ENCODE assay signal across 14 cellular contexts in genomic region chr12:6703631-6704030, GRCh38. TPM values are rescaled to one million over a fixed set of nuclear protein-coding genes. Genes with fewer than 3 reads are reported as not detected.
DNase-seq lines count a peak whose midpoint lies in the region; ATAC-seq and TF ChIP-seq lines count a peak whose summit lies in the region.
"Had no signal": no experiment of that assay in that cellular context is flagged by ENCODE, and none has a peak within 500 bp of the region (broad histone marks: within the 10 kb centered on the region; RNA-seq: fewer than 3 reads in every experiment).

No MANE protein-coding gene starts in this region.

- H3K4me3 Mint-ChIP-seq in type B pancreatic cell, result peak overlapping the region; percentile 21
- H3K4me3 Mint-ChIP-seq: activated naive CD4-positive, alpha-beta T cell treated with anti-CD3 and anti-CD28 coated beads, Interleukin-2, amount 50 U/mL, for 24 hours; stimulated activated naive CD8-positive, alpha-beta T cell treated with anti-CD3 and anti-CD28 coated beads, Interleukin-15, Interleukin-2, amounts not matched to agents 100 ng/mL and 50 ng/mL, for 24 hours had no signal

- TF ChIP-seq POLR2A in NB4 (IDR thresholded peaks at IDR 0.05; ENCODE audit: extremely low read depth, insufficient read length), result no peak

- H3K27me3 Mint-ChIP-seq in type B pancreatic cell, result peaks cover 62% of the 10 kb centered on the region

- peak; percentile 8 for TF ChIP-seq CTCF in NB4 (IDR thresholded peaks at IDR 0.05; ENCODE audit: low read depth, low read length)
- peak; percentile 1 for TF ChIP-seq CTCF in brain microvascular endothelial cell (IDR thresholded peaks at IDR 0.05; ENCODE audit: low read depth, low read length, missing control alignments)
- no peak for TF ChIP-seq CTCF in type B pancreatic cell (conservative IDR thresholded peaks at IDR 0.05)

- no peaks in the 10 kb centered on the region for H3K36me3 ChIP-seq in brain microvascular endothelial cell (replicated peaks)

- H3K27ac Mint-ChIP-seq in type B pancreatic cell, result no peak overlapping the region
- H3K27ac Mint-ChIP-seq: activated naive CD4-positive, alpha-beta T cell treated with anti-CD3 and anti-CD28 coated beads, Interleukin-2, amount 50 U/mL, for 24 hours; CD4-positive, CD25-positive, alpha-beta regulatory T cell; stimulated activated naive CD8-positive, alpha-beta T cell treated with anti-CD3 and anti-CD28 coated beads, Interleukin-15, Interleukin-2, amounts not matched to agents 100 ng/mL and 50 ng/mL, for 24 hours had no signal

- no peak for ATAC-seq in GM18873 (IDR thresholded peaks at IDR 0.05; ENCODE audit: low FRiP score, unreplicated experiment)
- ATAC-seq in GM19455 (IDR thresholded peaks at IDR 0.05; ENCODE audit: unreplicated experiment), result no peak

- H3K36me3 Mint-ChIP-seq in type B pancreatic cell, result peaks cover 8% of the 10 kb centered on the region
- H3K36me3 Mint-ChIP-seq: activated naive CD4-positive, alpha-beta T cell treated with anti-CD3 and anti-CD28 coated beads, Interleukin-2, amount 50 U/mL, for 24 hours; CD4-positive, CD25-positive, alpha-beta regulatory T cell had no signal

- peaks cover 6% of the 10 kb centered on the region for H3K4me1 Mint-ChIP-seq in type B pancreatic cell (ENCODE audit: unreplicated experiment)

- peaks cover 27% of the 10 kb centered on the region for H3K27me3 ChIP-seq in brain microvascular endothelial cell (replicated peaks)

- H3K27ac ChIP-seq in brain microvascular endothelial cell, result no peak overlapping the region

- no peaks in the 10 kb centered on the region for H3K9me3 Mint-ChIP-seq in type B pancreatic cell
- H3K9me3 Mint-ChIP-seq: activated naive CD4-positive, alpha-beta T cell treated with anti-CD3 and anti-CD28 coated beads, Interleukin-2, amount 50 U/mL, for 24 hours; stimulated activated naive CD8-positive, alpha-beta T cell treated with anti-CD3 and anti-CD28 coated beads, Interleukin-15, Interleukin-2, amounts not matched to agents 100 ng/mL and 50 ng/mL, for 24 hours had no signal

- in situ Hi-C loops in brain microvascular endothelial cell (cut with HindIII; ENCODE audit: low pct_ligation_motif_present, low sequenced_read_pairs), result no loop called here

- H3K4me3 ChIP-seq in NB4 (ENCODE audit: low read depth, low read length) (no peak overlapping the region), brain microvascular endothelial cell (ENCODE audit: low read depth, low read length) (no peak overlapping the region)

- DNase-seq in activated CD4-positive, alpha-beta T cell treated with anti-CD3 and anti-CD28 coated beads for 48 hours, result peak; percentile 32
- no peak for DNase-seq in activated CD4-positive, alpha-beta T cell treated with anti-CD3 and anti-CD28 coated beads for 4 hours
- DNase-seq in NB4 (ENCODE audit: low read depth) (peak; percentile 61), brain microvascular endothelial cell (no peak), type B pancreatic cell (ENCODE audit: extremely low spot score, unreplicated experiment) (no peak), COLO829 (ENCODE audit: low spot score) (no peak)
- DNase-seq: activated CD4-positive, alpha-beta T cell treated with anti-CD3 and anti-CD28 coated beads for 1 hour; CD4-positive, CD25-positive, alpha-beta regulatory T cell; KG1; stimulated activated CD4-positive, alpha-beta T cell treated with anti-CD3 and anti-CD28 coated beads, Interleukin-15, amount 100 ng/mL, for 24 hours had no signal

RNA-seq across cellular contexts. Expression of gene PIANP, which starts 3.0 kb away (rescaled TPM):
- 0.95 and 3.9 TPM in 2 replicates for total RNA-seq in type B pancreatic cell (ENCODE audit: low replicate concordance)
- total RNA-seq: CD4-positive, CD25-positive, alpha-beta regulatory T cell had no signal

RNA-seq across cellular contexts. Expression of gene ZNF384, which starts 14.5 kb away (rescaled TPM):
- 78.3 and 127 TPM in 2 replicates for total RNA-seq in type B pancreatic cell (ENCODE audit: low replicate concordance)

RNA-seq across cellular contexts. Expression of gene COPS7A, which starts 20.2 kb away (rescaled TPM):
- 35.4 and 94.5 TPM in 2 replicates for total RNA-seq in type B pancreatic cell (ENCODE audit: low replicate concordance)

RNA-seq across cellular contexts. Expression of gene ING4, which starts 40.7 kb away (rescaled TPM):
- 58.1 and 102 TPM in 2 replicates for total RNA-seq in type B pancreatic cell (ENCODE audit: low replicate concordance)

RNA-seq across cellular contexts. Expression of gene MLF2, which starts 49.3 kb away (rescaled TPM):
- total RNA-seq in type B pancreatic cell (ENCODE audit: low replicate concordance), result 187 and 371 TPM in 2 replicates

Comparison
In these comparisons a context has a peak if more than half of its experiments do, and no peak if none do; other contexts are left out.
1. DNase-seq: peak in activated CD4-positive, alpha-beta T cell treated with anti-CD3 and anti-CD28 coated beads for 48 hours (single experiment) and NB4 (single experiment); none in activated CD4-positive, alpha-beta T cell treated with anti-CD3 and anti-CD28 coated beads for 4 hours (0 of 2), brain microvascular endothelial cell (single experiment), type B pancreatic cell (single experiment) and COLO829 (single experiment).